In genomic region chr1:41578712-41579335, GRCh38 we compare ENCODE assay signal across 1 cellular context.
TF ChIP-seq lines count a peak whose summit lies in the region.

No MANE protein-coding gene starts in this region.

TF ChIP-seq in GM12878, 131 proteins besides CTCF, POLR2A, EP300 and RAD21 (continued from another document):
- TF ChIP-seq ZBTB40 (IDR thresholded peaks at IDR 0.05; ENCODE audit: borderline replicate concordance) (no peak), ZNF384 (IDR thresholded peaks at IDR 0.05; ENCODE audit: borderline replicate concordance, low read depth, low read length) (no peak), MTA3 (IDR thresholded peaks at IDR 0.05; ENCODE audit: borderline replicate concordance, low read length) (no peak), TAF1 (IDR thresholded peaks at IDR 0.05; ENCODE audit: borderline replicate concordance, low read depth, low read length) (no peak), TCF3 (IDR thresholded peaks at IDR 0.05; ENCODE audit: borderline replicate concordance, insufficient read depth, low read depth, low read length) (no peak), BCLAF1 (IDR thresholded peaks at IDR 0.05) (no peak), ATF3 (IDR thresholded peaks at IDR 0.05; ENCODE audit: borderline replicate concordance, extremely low read depth, low read depth, low read length) (no peak), SIN3A (IDR thresholded peaks at IDR 0.05; ENCODE audit: low read depth, low read length) (no peak)
